In genomic region chr2:165877565-165878550, GRCh38 we compare ENCODE assay signal across 8 cellular contexts.
DNase-seq lines count a peak whose midpoint lies in the region; ATAC-seq, FAIRE-seq and TF ChIP-seq lines count a peak whose summit lies in the region.

No MANE protein-coding gene starts in this region.

- WGBS in SK-N-SH (ENCODE audit: low lambda C conversion rate), result 97% methylated on average over 6 of the region's 6 CpGs
- 87% methylated on average over 6 of the region's 6 CpGs for WGBS in esophagus muscularis mucosa

- H3K4me1 ChIP-seq in SK-N-SH (ENCODE audit: control insufficient read depth in 1 of 2, insufficient read depth in 2 of 2, low read depth in 1 of 2, low read length in 1 of 2) (no peaks in the 10 kb centered on the region; a peak in 1 of 4 replicates), kidney (ENCODE audit: control insufficient read depth in 1 of 2, insufficient read depth in 1 of 2, low read depth in 1 of 2, low read length in 2 of 2) (no peaks in the 10 kb centered on the region), esophagus muscularis mucosa (no peaks in the 10 kb centered on the region)

- peaks cover 14% of the 10 kb centered on the region for H3K4me1 Mint-ChIP-seq in activated T-helper 17 cell treated with anti-CD3 and anti-CD28 coated beads, Interleukin-2, amount 50 U/mL, for 72 hours

- TF ChIP-seq RAD21 in SK-N-SH (IDR thresholded peaks at IDR 0.05; ENCODE audit: low read length), result no peak

- intact Hi-C loops in kidney (cut with DNase I) (no loop called here), esophagus muscularis mucosa (cut with DNase I) (no loop called here)

- peak overlapping the region; percentile 38 for H3K27ac Mint-ChIP-seq in activated T-helper 17 cell treated with anti-CD3 and anti-CD28 coated beads, Interleukin-2, amount 50 U/mL, for 72 hours

- FAIRE-seq in kidney (lab: Jason Lieb, UNC), result no peak

- H3F3A ChIP-seq in SK-N-SH (replicated peaks; ENCODE audit: insufficient read depth), result no peaks in the 10 kb centered on the region

- ATAC-seq in GM19025 (IDR thresholded peaks at IDR 0.05; ENCODE audit: low read depth, unreplicated experiment) (peak; percentile 52), HG03097 (IDR thresholded peaks at IDR 0.05; ENCODE audit: low FRiP score, unreplicated experiment) (peak; percentile 57)
- peak; percentile 61 for ATAC-seq in activated T-helper 17 cell treated with anti-CD3 and anti-CD28 coated beads, Interleukin-2, amount 50 U/mL, for 72 hours (replicated peaks)

- no peak for TF ChIP-seq POLR2A in esophagus muscularis mucosa (IDR thresholded peaks at IDR 0.05; ENCODE audit: low read depth)

- H3K36me3 Mint-ChIP-seq in activated T-helper 17 cell treated with anti-CD3 and anti-CD28 coated beads, Interleukin-2, amount 50 U/mL, for 72 hours (ENCODE audit: low read depth), result peaks cover 55% of the 10 kb centered on the region

- H3K79me2 ChIP-seq in SK-N-SH (ENCODE audit: insufficient read depth), result no peaks in the 10 kb centered on the region

- CTCF ChIA-PET in SK-N-SH (lab: Yijun Ruan, JAX), result no interaction called here

- no peaks in the 10 kb centered on the region for H4K20me1 ChIP-seq in SK-N-SH (ENCODE audit: insufficient read depth)

- no peaks in the 10 kb centered on the region for H3K9me3 Mint-ChIP-seq in activated T-helper 17 cell treated with anti-CD3 and anti-CD28 coated beads, Interleukin-2, amount 50 U/mL, for 72 hours

- H3K9me2 ChIP-seq in SK-N-SH, result no peaks in the 10 kb centered on the region

- no peaks in the 10 kb centered on the region for H3K9me3 ChIP-seq in SK-N-SH
- H3K9me3 ChIP-seq in kidney (ENCODE audit: control insufficient read depth in 1 of 2, low read length in 2 of 2), result no peaks in the 10 kb centered on the region
- H3K9me3 ChIP-seq in esophagus muscularis mucosa, result no peaks in the 10 kb centered on the region

- peak; percentile 62 for DNase-seq in AG09319 (ENCODE audit: extremely low read depth, low read depth)
- no peak for DNase-seq in SK-N-SH
- DNase-seq in kidney, result no peak
- DNase-seq in esophagus muscularis mucosa (ENCODE audit: extremely low spot score), result no peak
- no peak for DNase-seq in COLO668 (lab: John Stamatoyannopoulos, UW; ENCODE audit: unreplicated experiment)

- no peak overlapping the region for H2AFZ ChIP-seq in SK-N-SH (ENCODE audit: low read depth)

- POLR2A ChIA-PET in SK-N-SH (lab: Yijun Ruan, JAX), result no interaction called here

- TF ChIP-seq EP300 in SK-N-SH (IDR thresholded peaks at IDR 0.05; ENCODE audit: borderline replicate concordance in 1 of 2, low read depth in 1 of 2, low read length in 1 of 2) (no peak), esophagus muscularis mucosa (IDR thresholded peaks at IDR 0.05) (no peak)

- H3K4me3 ChIP-seq in SK-N-SH (ENCODE audit: low read depth in 2 of 2, low read length in 1 of 2) (no peak overlapping the region), kidney (ENCODE audit: low read length in 2 of 2) (no peak overlapping the region), esophagus muscularis mucosa (no peak overlapping the region)

- no peak overlapping the region for H3K27ac ChIP-seq in SK-N-SH (ENCODE audit: low read depth in 2 of 2, low read length in 1 of 2)
- no peak overlapping the region for H3K27ac ChIP-seq in kidney (ENCODE audit: low read depth in 2 of 2, low read length in 2 of 2)
- H3K27ac ChIP-seq in esophagus muscularis mucosa (replicated peaks in 1 of 4), result no peak overlapping the region

- H3K27me3 ChIP-seq in SK-N-SH (ENCODE audit: insufficient read depth) (no peaks in the 10 kb centered on the region), esophagus muscularis mucosa (no peaks in the 10 kb centered on the region)

- TF ChIP-seq CTCF in AG09319 (IDR thresholded peaks at IDR 0.05; ENCODE audit: low read depth, low read length) (no peak), SK-N-SH (IDR thresholded peaks at IDR 0.05) (no peak), kidney (IDR thresholded peaks at IDR 0.05; ENCODE audit: borderline replicate concordance, extremely low read depth, insufficient read depth) (no peak), esophagus muscularis mucosa (IDR thresholded peaks at IDR 0.05) (no peak)

- H3K36me3 ChIP-seq in SK-N-SH (replicated peaks in 1 of 2; ENCODE audit: control insufficient read depth in 1 of 2, insufficient read depth in 2 of 2, low read length in 1 of 2) (peaks cover 40 to 42% of the 10 kb centered on the region in 2 experiments), kidney (ENCODE audit: control insufficient read depth in 1 of 2, insufficient read depth in 2 of 2, low read length in 2 of 2) (peaks cover 3% of the 10 kb centered on the region in 2 donors), esophagus muscularis mucosa (peaks cover 13 to 70% (median 27%) of the 10 kb centered on the region in 4 donors)

- H3K4me2 ChIP-seq in SK-N-SH, result no peak overlapping the region

- H3K9ac ChIP-seq in SK-N-SH (no peak overlapping the region), kidney (ENCODE audit: low read length in 2 of 2) (no peak overlapping the region)

- H3K27me3 Mint-ChIP-seq in activated T-helper 17 cell treated with anti-CD3 and anti-CD28 coated beads, Interleukin-2, amount 50 U/mL, for 72 hours, result no peaks in the 10 kb centered on the region

- H3K4me3 Mint-ChIP-seq in activated T-helper 17 cell treated with anti-CD3 and anti-CD28 coated beads, Interleukin-2, amount 50 U/mL, for 72 hours, result no peak overlapping the region

TF ChIP-seq in SK-N-SH, 30 proteins besides CTCF, POLR2A, EP300 and RAD21:
- TF ChIP-seq MXI1 (IDR thresholded peaks at IDR 0.05; ENCODE audit: low read depth, low read length) (no peak), GABPA (IDR thresholded peaks at IDR 0.05; ENCODE audit: low read depth) (no peak), USF1 (IDR thresholded peaks at IDR 0.05; ENCODE audit: borderline replicate concordance, low read depth) (no peak), PBX3 (IDR thresholded peaks at IDR 0.05) (no peak), TCF12 (IDR thresholded peaks at IDR 0.05) (no peak), RFX5 (IDR thresholded peaks at IDR 0.05; ENCODE audit: low read length) (no peak), RCOR1 (IDR thresholded peaks at IDR 0.05; ENCODE audit: low read length) (no peak), CHD2 (IDR thresholded peaks at IDR 0.05; ENCODE audit: low read length, partially characterized antibody) (no peak)
TF ChIP-seq in SK-N-SH: peak in this region for 0.
